Comparison of ENCODE assay signal across 8 cellular contexts in genomic region chr13:109355129-109355528, GRCh38.
"Had no signal": no experiment of that assay in that cellular context is flagged by ENCODE, and none has a peak within 500 bp of the region (broad histone marks: within the 10 kb centered on the region; RNA-seq: fewer than 3 reads in every experiment).

No MANE protein-coding gene starts in this region.

- H3K4me3 ChIP-seq: GM12878 had no signal

- FAIRE-seq: G401.6, GM12878, GM12891, GM12892, GM18507, GM19239 had no signal

- ATAC-seq: GM12878 had no signal

- DNase-seq: GDM1, GF-D8 had no signal
